Comparison of ENCODE assay signal across 9 cellular contexts in genomic region chr11:12675951-12676711, GRCh38. TPM values are rescaled to one million over a fixed set of nuclear protein-coding genes. Genes with fewer than 3 reads are reported as not detected.
DNase-seq lines count a peak whose midpoint lies in the region; ATAC-seq and TF ChIP-seq lines count a peak whose summit lies in the region.
"Had no signal": no experiment of that assay in that cellular context is flagged by ENCODE, and none has a peak within 500 bp of the region (broad histone marks: within the 10 kb centered on the region; RNA-seq: fewer than 3 reads in every experiment).

No MANE protein-coding gene starts in this region.

- H3K9me3 Mint-ChIP-seq in osteocyte (ENCODE audit: unreplicated experiment): no peaks in the 10 kb centered on the region
- H3K9me3 Mint-ChIP-seq: memory B cell had no signal

- H3K27me3 Mint-ChIP-seq in osteocyte (ENCODE audit: unreplicated experiment): no peaks in the 10 kb centered on the region

- H3K27ac Mint-ChIP-seq in osteocyte (ENCODE audit: unreplicated experiment): peak overlapping the region; percentile 97
- H3K27ac Mint-ChIP-seq: memory B cell had no signal

- CTCF ChIA-PET in GM10248 (lab: Yijun Ruan, JAX): no interaction called here

- peaks cover 2% of the 10 kb centered on the region for H3K36me3 Mint-ChIP-seq in osteocyte (ENCODE audit: unreplicated experiment)
- H3K36me3 Mint-ChIP-seq: memory B cell had no signal

- peak overlapping the region; percentile 75 for H3K4me3 ChIP-seq in epithelial cell of esophagus (ENCODE audit: low read length)

- peak; percentile 57 for DNase-seq in ELR (ENCODE audit: low read depth)
- peak; percentile 60 for DNase-seq in NCI-H82 (lab: John Stamatoyannopoulos, UW)
- peak; percentile 41 for DNase-seq in epithelial cell of esophagus (ENCODE audit: low read depth)
- no peak for DNase-seq in osteocyte (ENCODE audit: extremely low spot score, unreplicated experiment)
- DNase-seq in NK-92 treated with Interleukin-12 subunit alpha and Interleukin-12 subunit beta, amount 100 ng/mL, for 24 hours (lab: John Stamatoyannopoulos, UW): no peak
- no peak for DNase-seq in GM10248 (ENCODE audit: extremely low spot score)
- DNase-seq in GM19240 (ENCODE audit: insufficient read length, low spot score): no peak

- no peak for ATAC-seq in GM19328 (IDR thresholded peaks at IDR 0.05; ENCODE audit: unreplicated experiment)

- peaks cover 51% of the 10 kb centered on the region for H3K4me1 Mint-ChIP-seq in osteocyte (ENCODE audit: unreplicated experiment)
- H3K4me1 Mint-ChIP-seq: memory B cell had no signal

- H3K4me3 Mint-ChIP-seq in osteocyte (ENCODE audit: unreplicated experiment): peak overlapping the region; percentile 92

- no peak for TF ChIP-seq CTCF in epithelial cell of esophagus (IDR thresholded peaks at IDR 0.05; ENCODE audit: insufficient read depth, low read depth, low read length, missing control alignments)
- TF ChIP-seq CTCF in osteocyte (IDR thresholded peaks at IDR 0.05): no peak
- TF ChIP-seq CTCF in GM10248 (IDR thresholded peaks at IDR 0.05; ENCODE audit: control extremely low read depth, extremely low read depth, low read depth, missing control alignments): no peak

- POLR2A ChIA-PET in GM10248 (lab: Yijun Ruan, JAX): no interaction called here

RNA-seq across cellular contexts. Expression of gene TEAD1, which starts 1.9 kb away (rescaled TPM):
- total RNA-seq in osteocyte: 152 and 154 TPM in 2 replicates

Comparison
In these comparisons a context has a peak if more than half of its experiments do, and no peak if none do; other contexts are left out.
1. DNase-seq: peak in ELR (single experiment), NCI-H82 (single experiment) and epithelial cell of esophagus (single experiment); none in osteocyte (single experiment), NK-92 treated with Interleukin-12 subunit alpha and Interleukin-12 subunit beta, amount 100 ng/mL, for 24 hours (single experiment), GM10248 (single experiment) and GM19240 (single experiment).